ENCODE assay signal across 1 cellular context in the genomic region with DNA sequence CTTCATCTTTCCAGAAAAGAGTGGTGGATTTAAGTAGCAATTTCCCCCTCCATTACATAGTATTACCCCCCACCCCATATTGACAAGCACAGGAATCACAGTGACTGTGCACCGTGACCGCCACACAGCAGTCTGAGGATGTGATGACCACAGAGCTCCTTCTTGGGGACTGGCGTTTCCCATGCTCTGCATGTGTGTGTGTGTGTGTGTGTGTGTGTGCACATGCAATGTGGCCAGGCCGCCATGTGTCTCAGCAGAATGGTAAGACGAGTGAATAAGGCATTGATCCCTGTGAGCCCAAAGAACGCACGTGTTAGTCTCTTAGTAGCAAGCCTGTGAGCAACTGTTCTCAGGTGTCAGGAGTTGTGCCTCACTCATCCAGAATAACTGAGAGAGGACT.
A peak's percentile ranks its signal among the peaks of the same experiment; 100 is the strongest.
TF ChIP-seq lines count a peak whose summit lies in the region.

No MANE protein-coding gene starts in this region.

TF ChIP-seq in HepG2, 621 proteins besides CTCF, POLR2A, EP300 and RAD21:
- no peak for TF ChIP-seq NFKB2 (CRISPR knock-in tag; IDR thresholded peaks at IDR 0.05; ENCODE audit: borderline replicate concordance)
- peak; percentile 46 for TF ChIP-seq MNT (IDR thresholded peaks at IDR 0.05)
- no peak for TF ChIP-seq BHLHE40 (IDR thresholded peaks at IDR 0.05; ENCODE audit: low read length)
- no peak for TF ChIP-seq TRIM24 (CRISPR knock-in tag; IDR thresholded peaks at IDR 0.05)
- no peak for TF ChIP-seq ZBTB14 (CRISPR knock-in tag; IDR thresholded peaks at IDR 0.05)
- no peak for TF ChIP-seq THAP9 (CRISPR knock-in tag; IDR thresholded peaks at IDR 0.05; ENCODE audit: borderline replicate concordance)
